In genomic region chr2:137221797-137222492, GRCh38 we compare ENCODE assay signal across 26 cellular contexts.
DNase-seq lines count a peak whose midpoint lies in the region; ATAC-seq, FAIRE-seq and TF ChIP-seq lines count a peak whose summit lies in the region.
"Had no signal": no experiment of that assay in that cellular context is flagged by ENCODE, and none has a peak within 500 bp of the region (broad histone marks: within the 10 kb centered on the region; RNA-seq: fewer than 3 reads in every experiment).

No MANE protein-coding gene starts in this region.

- TF ChIP-seq RAD21 in GM12878 (IDR thresholded peaks at IDR 0.05; ENCODE audit: insufficient read depth, low read depth, low read length): no peak

- no peaks in the 10 kb centered on the region for H3K36me3 ChIP-seq in GM12878 (ENCODE audit: control insufficient read depth in 2 of 2, insufficient read depth in 2 of 2, low read length in 1 of 2)
- H3K36me3 ChIP-seq: cardiac muscle cell, vagina had no signal

- H3K9me3 ChIP-seq in GM12878 (replicated peaks; ENCODE audit: control insufficient read depth, insufficient read depth, low read length): no peaks in the 10 kb centered on the region
- H3K9me3 ChIP-seq: vagina had no signal

- intact Hi-C loops in GM12878 (cut with micrococcal nuclease; ENCODE audit: unreplicated experiment) (loop anchor here (5.0 kb wide), 2 partner anchors 70 to 290 kb away; no protein-coding TSS in a partner anchor), left cardiac atrium (cut with DNase I) (no loop called here)

- TF ChIP-seq EP300 in GM12878 (IDR thresholded peaks at IDR 0.05; ENCODE audit: borderline replicate concordance in 1 of 2, control insufficient read depth in 1 of 2, low read depth in 2 of 2, low read length in 2 of 2): 0 out of 4 replicates have a peak, but pooled peaks of 1 of the 2 experiments have one; percentile 55

- H3K4me2 ChIP-seq in GM12878 (ENCODE audit: control insufficient read depth, insufficient read depth): no peak overlapping the region

- WGBS in GM12878 (ENCODE audit: insufficient coverage, insufficient replicate concordance, low lambda C conversion rate, missing lambda C conversion rate): 4% methylated on average over 2 of the region's 2 CpGs

- no peak overlapping the region for H2AFZ ChIP-seq in GM12878 (ENCODE audit: control insufficient read depth, low read depth, low read length)

- no peaks in the 10 kb centered on the region for H3K79me2 ChIP-seq in GM12878 (ENCODE audit: control insufficient read depth, insufficient read depth, low read length)

- no peak overlapping the region for H3K9ac ChIP-seq in GM12878 (ENCODE audit: control insufficient read depth, insufficient read depth, low read length)

- no peak overlapping the region for H3K4me3 ChIP-seq in GM12878
- H3K4me3 ChIP-seq: cardiac muscle cell, K562, lung, vagina had no signal

- no peaks in the 10 kb centered on the region for H3K27me3 ChIP-seq in GM12878 (replicated peaks in 1 of 2; ENCODE audit: control insufficient read depth in 2 of 2, insufficient read depth in 2 of 2, low read length in 1 of 2)
- H3K27me3 ChIP-seq: cardiac muscle cell, vagina had no signal

- SMC1A ChIA-PET in GM12878 (lab: Charles Lee; ENCODE audit: uncharacterized antibody, unreplicated experiment): interaction anchor here (0.6 to 3.6 kb wide), 16 partner anchors 10 to 448 kb away, joined by 3 to 31 read pairs (median 5); no protein-coding TSS in a partner anchor

- no peak overlapping the region for H3K27ac ChIP-seq in GM12878 (ENCODE audit: control insufficient read depth, insufficient read depth)
- H3K27ac ChIP-seq: cardiac muscle cell, vagina had no signal

- FAIRE-seq in GM12878 (lab: Jason Lieb, UNC): no peak
- FAIRE-seq: K562, keratinocyte, TTC549 had no signal

- no peak for TF ChIP-seq POLR2A in GM12878 (IDR thresholded peaks at IDR 0.05; ENCODE audit: low read depth, low read length)

- no TSS peak for BruUV-seq in GM12878 (replicated peaks; lab: Mats Ljungman, UMichigan)

- no peaks in the 10 kb centered on the region for H4K20me1 ChIP-seq in GM12878 (ENCODE audit: control insufficient read depth, insufficient read depth)

- no peaks in the 10 kb centered on the region for H3K4me1 ChIP-seq in GM12878 (ENCODE audit: control insufficient read depth, insufficient read depth, low read length)
- H3K4me1 ChIP-seq: vagina had no signal

- in situ Hi-C loops in GM12878 (cut with MboI): no loop called here

- TF ChIP-seq CTCF in GM12878 (IDR thresholded peaks at IDR 0.05 in 2 of 3, conservative IDR thresholded peaks at IDR 0.05 in 1 of 3; ENCODE audit: control insufficient read depth in 2 of 3, extremely low read depth in 1 of 3, insufficient read depth in 1 of 3, low read depth in 3 of 3, low read length in 3 of 3): no peak

- POLR2A ChIA-PET in GM12878 (lab: Charles Lee): interaction anchor here (0.6 to 1.6 kb wide), 5 partner anchors 15 to 71 kb away, joined by 3 to 8 read pairs (median 4); no protein-coding TSS in a partner anchor

- no peak for DNase-seq in GM12878 (ENCODE audit: low read depth, low spot score)
- no peak for DNase-seq in NCI-H2171 (lab: John Stamatoyannopoulos, UW)
- DNase-seq in left cardiac atrium: no peak
- DNase-seq in SIG-M5 treated with dmso at 0.1 percent for 504 hours (lab: John Stamatoyannopoulos, UW; ENCODE audit: unreplicated experiment): no peak
- DNase-seq: activated CD4-positive, alpha-beta T cell treated with anti-CD3 and anti-CD28 coated beads for 48 hours; activated CD8-positive, alpha-beta memory T cell treated with anti-CD3 and anti-CD28 coated beads, Interleukin-2, amount 50 U/mL, for 48 hours; activated effector memory CD4-positive, alpha-beta T cell treated with anti-CD3 and anti-CD28 coated beads, Interleukin-2, amount 50 U/mL, for 16 hours; CD4-positive, CD25-positive, alpha-beta regulatory T cell; dermis blood vessel endothelial cell; erythroblast; foreskin melanocyte; hippocampal formation; NCI-H187 treated with DMSO at 0.1 percent for 48 hours; NCI-H345; occipital lobe; SW 1271 had no signal

- CTCF ChIA-PET in GM12878 (lab: Yijun Ruan, JAX): interaction anchor here (0.7 to 2.1 kb wide), 8 partner anchors 10 to 49 kb away, joined by 3 to 6 read pairs (median 4); no protein-coding TSS in a partner anchor

- RAD21 ChIA-PET in GM12878 (lab: Charles Lee; ENCODE audit: unreplicated experiment): interaction anchor here (0.6 to 2.4 kb wide), 13 partner anchors 8 to 347 kb away, joined by 3 to 32 read pairs (median 3); no protein-coding TSS in a partner anchor

- peak; percentile 82 for ATAC-seq in GM18511 (IDR thresholded peaks at IDR 0.05; ENCODE audit: unreplicated experiment)
- ATAC-seq in GM21390 (IDR thresholded peaks at IDR 0.05; ENCODE audit: unreplicated experiment): peak; percentile 50
- peak; percentile 70 for ATAC-seq in HG03060 (IDR thresholded peaks at IDR 0.05; ENCODE audit: low read depth, unreplicated experiment)
- peak; percentile 81 for ATAC-seq in GM12878
- no peak for ATAC-seq in HG03097 (IDR thresholded peaks at IDR 0.05; ENCODE audit: low FRiP score, unreplicated experiment)
- no peak for ATAC-seq in left cardiac atrium
- ATAC-seq: K562 had no signal

TF ChIP-seq in GM12878, 131 proteins besides CTCF, POLR2A, EP300 and RAD21 (continues in another document):
- TF ChIP-seq USF2 (IDR thresholded peaks at IDR 0.05; ENCODE audit: borderline replicate concordance, low read depth, low read length) (no peak), MYB (IDR thresholded peaks at IDR 0.05; ENCODE audit: borderline replicate concordance, low read depth, low read length) (no peak), REST (IDR thresholded peaks at IDR 0.05; ENCODE audit: low read depth, low read length) (no peak), YY1 (IDR thresholded peaks at IDR 0.05; ENCODE audit: low read depth, low read length) (no peak), TCF3 (IDR thresholded peaks at IDR 0.05; ENCODE audit: borderline replicate concordance, insufficient read depth, low read depth, low read length) (no peak), HDGF (IDR thresholded peaks at IDR 0.05) (no peak), SMC3 (IDR thresholded peaks at IDR 0.05; ENCODE audit: borderline replicate concordance, low read length) (no peak), RELB (IDR thresholded peaks at IDR 0.05; ENCODE audit: low read depth) (peak; percentile 29; the same call in 1 of the 2 replicates), DPF2 (IDR thresholded peaks at IDR 0.05) (peak; percentile 38; the same call in 1 of the 2 replicates)

Comparison
In these comparisons a context has a peak if more than half of its experiments do, and no peak if none do; other contexts are left out.
1. ATAC-seq: peak in GM18511 (single experiment), GM21390 (single experiment), HG03060 (single experiment) and GM12878 (single experiment); none in HG03097 (single experiment) and left cardiac atrium (0 of 2).